Comparison of ENCODE assay signal across 2 cellular contexts in the genomic region with DNA sequence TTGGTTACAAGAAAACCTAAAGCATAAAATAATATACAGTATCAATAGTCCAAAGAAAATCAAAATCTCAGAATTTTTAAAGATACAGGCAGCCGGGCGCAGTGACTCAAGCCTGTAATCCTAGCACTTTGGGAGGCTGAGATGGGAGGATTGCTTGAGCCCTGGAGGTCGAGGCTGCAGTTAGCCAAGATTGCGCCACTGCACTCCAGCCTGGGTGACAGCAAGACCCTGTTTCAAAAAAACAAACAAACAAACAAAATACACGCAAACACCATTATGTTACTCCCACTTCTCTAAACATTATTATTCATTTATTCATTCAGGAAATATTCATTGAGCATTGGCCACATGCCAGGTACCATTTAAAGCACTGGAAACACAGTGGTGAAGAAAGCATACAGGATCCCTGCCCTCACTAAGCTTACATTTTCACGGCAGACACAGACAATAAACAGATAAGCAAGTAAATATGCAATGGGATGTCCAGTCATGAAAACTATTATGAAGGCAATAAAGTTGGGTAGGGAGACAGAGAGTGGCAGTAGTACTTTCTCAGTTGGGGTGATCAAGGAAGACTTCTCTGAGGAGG.
A peak's percentile ranks its signal among the peaks of the same experiment; 100 is the strongest.
TF ChIP-seq lines count a peak whose summit lies in the region.

No MANE protein-coding gene starts in this region.

TF ChIP-seq in A549, 52 proteins besides CTCF, POLR2A, EP300 and RAD21 (continued from another document):
- peak; percentile 49 for TF ChIP-seq ZFP36 (IDR thresholded peaks at IDR 0.05; ENCODE audit: borderline replicate concordance, partially characterized antibody)
TF ChIP-seq in A549: peak in this region for 2.

TF ChIP-seq in GM23338, 12 proteins besides CTCF, POLR2A, EP300 and RAD21 (continued from another document):
- TF ChIP-seq, protein P1, sequence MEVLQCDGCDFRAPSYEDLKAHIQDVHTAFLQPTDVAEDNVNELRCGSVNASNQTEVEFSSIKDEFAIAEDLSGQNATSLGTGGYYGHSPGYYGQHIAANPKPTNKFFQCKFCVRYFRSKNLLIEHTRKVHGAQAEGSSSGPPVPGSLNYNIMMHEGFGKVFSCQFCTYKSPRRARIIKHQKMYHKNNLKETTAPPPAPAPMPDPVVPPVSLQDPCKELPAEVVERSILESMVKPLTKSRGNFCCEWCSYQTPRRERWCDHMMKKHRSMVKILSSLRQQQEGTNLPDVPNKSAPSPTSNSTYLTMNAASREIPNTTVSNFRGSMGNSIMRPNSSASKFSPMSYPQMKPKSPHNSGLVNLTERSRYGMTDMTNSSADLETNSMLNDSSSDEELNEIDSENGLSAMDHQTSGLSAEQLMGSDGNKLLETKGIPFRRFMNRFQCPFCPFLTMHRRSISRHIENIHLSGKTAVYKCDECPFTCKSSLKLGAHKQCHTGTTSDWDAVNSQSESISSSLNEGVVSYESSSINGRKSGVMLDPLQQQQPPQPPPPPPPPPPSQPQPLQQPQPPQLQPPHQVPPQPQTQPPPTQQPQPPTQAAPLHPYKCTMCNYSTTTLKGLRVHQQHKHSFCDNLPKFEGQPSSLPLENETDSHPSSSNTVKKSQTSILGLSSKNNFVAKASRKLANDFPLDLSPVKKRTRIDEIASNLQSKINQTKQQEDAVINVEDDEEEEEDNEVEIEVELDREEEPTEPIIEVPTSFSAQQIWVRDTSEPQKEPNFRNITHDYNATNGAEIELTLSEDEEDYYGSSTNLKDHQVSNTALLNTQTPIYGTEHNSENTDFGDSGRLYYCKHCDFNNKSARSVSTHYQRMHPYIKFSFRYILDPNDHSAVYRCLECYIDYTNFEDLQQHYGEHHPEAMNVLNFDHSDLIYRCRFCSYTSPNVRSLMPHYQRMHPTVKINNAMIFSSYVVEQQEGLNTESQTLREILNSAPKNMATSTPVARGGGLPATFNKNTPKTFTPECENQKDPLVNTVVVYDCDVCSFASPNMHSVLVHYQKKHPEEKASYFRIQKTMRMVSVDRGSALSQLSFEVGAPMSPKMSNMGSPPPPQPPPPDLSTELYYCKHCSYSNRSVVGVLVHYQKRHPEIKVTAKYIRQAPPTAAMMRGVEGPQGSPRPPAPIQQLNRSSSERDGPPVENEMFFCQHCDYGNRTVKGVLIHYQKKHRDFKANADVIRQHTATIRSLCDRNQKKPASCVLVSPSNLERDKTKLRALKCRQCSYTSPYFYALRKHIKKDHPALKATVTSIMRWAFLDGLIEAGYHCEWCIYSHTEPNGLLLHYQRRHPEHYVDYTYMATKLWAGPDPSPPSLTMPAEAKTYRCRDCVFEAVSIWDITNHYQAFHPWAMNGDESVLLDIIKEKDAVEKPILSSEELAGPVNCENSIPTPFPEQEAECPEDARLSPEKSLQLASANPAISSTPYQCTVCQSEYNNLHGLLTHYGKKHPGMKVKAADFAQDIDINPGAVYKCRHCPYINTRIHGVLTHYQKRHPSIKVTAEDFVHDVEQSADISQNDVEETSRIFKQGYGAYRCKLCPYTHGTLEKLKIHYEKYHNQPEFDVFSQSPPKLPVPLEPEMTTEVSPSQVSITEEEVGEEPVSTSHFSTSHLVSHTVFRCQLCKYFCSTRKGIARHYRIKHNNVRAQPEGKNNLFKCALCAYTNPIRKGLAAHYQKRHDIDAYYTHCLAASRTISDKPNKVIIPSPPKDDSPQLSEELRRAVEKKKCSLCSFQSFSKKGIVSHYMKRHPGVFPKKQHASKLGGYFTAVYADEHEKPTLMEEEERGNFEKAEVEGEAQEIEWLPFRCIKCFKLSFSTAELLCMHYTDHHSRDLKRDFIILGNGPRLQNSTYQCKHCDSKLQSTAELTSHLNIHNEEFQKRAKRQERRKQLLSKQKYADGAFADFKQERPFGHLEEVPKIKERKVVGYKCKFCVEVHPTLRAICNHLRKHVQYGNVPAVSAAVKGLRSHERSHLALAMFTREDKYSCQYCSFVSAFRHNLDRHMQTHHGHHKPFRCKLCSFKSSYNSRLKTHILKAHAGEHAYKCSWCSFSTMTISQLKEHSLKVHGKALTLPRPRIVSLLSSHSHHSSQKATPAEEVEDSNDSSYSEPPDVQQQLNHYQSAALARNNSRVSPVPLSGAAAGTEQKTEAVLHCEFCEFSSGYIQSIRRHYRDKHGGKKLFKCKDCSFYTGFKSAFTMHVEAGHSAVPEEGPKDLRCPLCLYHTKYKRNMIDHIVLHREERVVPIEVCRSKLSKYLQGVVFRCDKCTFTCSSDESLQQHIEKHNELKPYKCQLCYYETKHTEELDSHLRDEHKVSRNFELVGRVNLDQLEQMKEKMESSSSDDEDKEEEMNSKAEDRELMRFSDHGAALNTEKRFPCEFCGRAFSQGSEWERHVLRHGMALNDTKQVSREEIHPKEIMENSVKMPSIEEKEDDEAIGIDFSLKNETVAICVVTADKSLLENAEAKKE (CRISPR knock-in tag; IDR thresholded peaks at IDR 0.05) = no peak
- TF ChIP-seq CREB1 (CRISPR knock-in tag; IDR thresholded peaks at IDR 0.05; ENCODE audit: low read depth) (no peak), STAT1 (IDR thresholded peaks at IDR 0.05; ENCODE audit: unreplicated experiment) (no peak), JUNB (IDR thresholded peaks at IDR 0.05; ENCODE audit: unreplicated experiment) (no peak), ZNF331 (CRISPR knock-in tag; IDR thresholded peaks at IDR 0.05; ENCODE audit: low read depth) (no peak)
- TF ChIP-seq, protein P2, sequence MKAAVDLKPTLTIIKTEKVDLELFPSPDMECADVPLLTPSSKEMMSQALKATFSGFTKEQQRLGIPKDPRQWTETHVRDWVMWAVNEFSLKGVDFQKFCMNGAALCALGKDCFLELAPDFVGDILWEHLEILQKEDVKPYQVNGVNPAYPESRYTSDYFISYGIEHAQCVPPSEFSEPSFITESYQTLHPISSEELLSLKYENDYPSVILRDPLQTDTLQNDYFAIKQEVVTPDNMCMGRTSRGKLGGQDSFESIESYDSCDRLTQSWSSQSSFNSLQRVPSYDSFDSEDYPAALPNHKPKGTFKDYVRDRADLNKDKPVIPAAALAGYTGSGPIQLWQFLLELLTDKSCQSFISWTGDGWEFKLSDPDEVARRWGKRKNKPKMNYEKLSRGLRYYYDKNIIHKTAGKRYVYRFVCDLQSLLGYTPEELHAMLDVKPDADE (IDR thresholded peaks at IDR 0.05) = no peak
- TF ChIP-seq, protein P3, sequence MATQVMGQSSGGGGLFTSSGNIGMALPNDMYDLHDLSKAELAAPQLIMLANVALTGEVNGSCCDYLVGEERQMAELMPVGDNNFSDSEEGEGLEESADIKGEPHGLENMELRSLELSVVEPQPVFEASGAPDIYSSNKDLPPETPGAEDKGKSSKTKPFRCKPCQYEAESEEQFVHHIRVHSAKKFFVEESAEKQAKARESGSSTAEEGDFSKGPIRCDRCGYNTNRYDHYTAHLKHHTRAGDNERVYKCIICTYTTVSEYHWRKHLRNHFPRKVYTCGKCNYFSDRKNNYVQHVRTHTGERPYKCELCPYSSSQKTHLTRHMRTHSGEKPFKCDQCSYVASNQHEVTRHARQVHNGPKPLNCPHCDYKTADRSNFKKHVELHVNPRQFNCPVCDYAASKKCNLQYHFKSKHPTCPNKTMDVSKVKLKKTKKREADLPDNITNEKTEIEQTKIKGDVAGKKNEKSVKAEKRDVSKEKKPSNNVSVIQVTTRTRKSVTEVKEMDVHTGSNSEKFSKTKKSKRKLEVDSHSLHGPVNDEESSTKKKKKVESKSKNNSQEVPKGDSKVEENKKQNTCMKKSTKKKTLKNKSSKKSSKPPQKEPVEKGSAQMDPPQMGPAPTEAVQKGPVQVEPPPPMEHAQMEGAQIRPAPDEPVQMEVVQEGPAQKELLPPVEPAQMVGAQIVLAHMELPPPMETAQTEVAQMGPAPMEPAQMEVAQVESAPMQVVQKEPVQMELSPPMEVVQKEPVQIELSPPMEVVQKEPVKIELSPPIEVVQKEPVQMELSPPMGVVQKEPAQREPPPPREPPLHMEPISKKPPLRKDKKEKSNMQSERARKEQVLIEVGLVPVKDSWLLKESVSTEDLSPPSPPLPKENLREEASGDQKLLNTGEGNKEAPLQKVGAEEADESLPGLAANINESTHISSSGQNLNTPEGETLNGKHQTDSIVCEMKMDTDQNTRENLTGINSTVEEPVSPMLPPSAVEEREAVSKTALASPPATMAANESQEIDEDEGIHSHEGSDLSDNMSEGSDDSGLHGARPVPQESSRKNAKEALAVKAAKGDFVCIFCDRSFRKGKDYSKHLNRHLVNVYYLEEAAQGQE (IDR thresholded peaks at IDR 0.05; ENCODE audit: unreplicated experiment) = no peak
